In the genomic region with DNA sequence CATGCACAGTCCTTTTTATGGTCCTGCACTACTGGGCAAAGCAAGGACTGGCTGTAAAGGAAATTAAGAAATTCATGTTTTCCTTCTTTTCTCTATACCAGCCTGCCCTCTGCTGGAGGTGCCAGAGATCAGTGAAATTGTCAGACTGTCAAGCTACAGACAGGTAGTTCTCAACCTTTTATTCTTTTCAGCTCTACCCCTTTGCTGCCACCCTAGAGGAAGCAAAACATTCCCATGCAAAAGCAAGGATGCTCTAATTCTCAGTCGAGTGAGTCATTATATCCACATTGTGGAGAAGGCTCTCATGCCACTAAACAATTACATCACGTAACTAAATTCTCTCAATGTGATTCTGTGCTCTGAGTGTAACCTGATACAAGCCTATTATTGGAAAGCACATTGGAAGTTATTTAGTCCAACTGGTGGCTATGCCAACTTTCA, we compare ENCODE assay signal across 8 cellular contexts. TPM values are rescaled to one million over a fixed set of nuclear protein-coding genes. Genes with fewer than 3 reads are reported as not detected.
A peak's percentile ranks its signal among the peaks of the same experiment; 100 is the strongest.
DNase-seq lines count a peak whose midpoint lies in the region; ATAC-seq, FAIRE-seq and TF ChIP-seq lines count a peak whose summit lies in the region.

No MANE protein-coding gene starts in this region.

- peaks cover 42% of the 10 kb centered on the region for H3K27me3 Mint-ChIP-seq in activated naive CD4-positive, alpha-beta T cell treated with anti-CD3 and anti-CD28 coated beads, Interleukin-2, amount 10 ng/mL, durations not matched to agents 7 days and 5 days

- no peak overlapping the region for H3K27ac Mint-ChIP-seq in activated naive CD4-positive, alpha-beta T cell treated with anti-CD3 and anti-CD28 coated beads, Interleukin-2, amount 10 ng/mL, durations not matched to agents 7 days and 5 days

- no peak overlapping the region for H3K4me3 Mint-ChIP-seq in activated naive CD4-positive, alpha-beta T cell treated with anti-CD3 and anti-CD28 coated beads, Interleukin-2, amount 10 ng/mL, durations not matched to agents 7 days and 5 days

- H3K27ac ChIP-seq in HL-60 (replicated peaks) (no peak overlapping the region), heart left ventricle (peak overlapping the region in 9 of 12 donors; percentile 24 to 65 (median 53)), spleen (no peak overlapping the region)

- ATAC-seq in heart left ventricle (peak; percentile 78 to 84 (median 82)), GM21619 (IDR thresholded peaks at IDR 0.05; ENCODE audit: unreplicated experiment) (no peak), HG02588 (IDR thresholded peaks at IDR 0.05; ENCODE audit: unreplicated experiment) (no peak)

- H3K9me3 ChIP-seq in heart left ventricle (no peaks in the 10 kb centered on the region), spleen (no peaks in the 10 kb centered on the region)

- peak; percentile 63 for FAIRE-seq in D721Med (lab: Jason Lieb, UNC)

- intact Hi-C loops in heart left ventricle (cut with DNase I) = loop anchor here in 2 of 10 donors (2.0 to 10.0 kb wide), 2 partner anchors 116 to 546 kb away; no protein-coding TSS in a partner anchor
- intact Hi-C loops in spleen (cut with DNase I; ENCODE audit: low total_unique reads) = no loop called here

- 26 to 28% (median 27%) methylated on average over 2 of the region's 2 CpGs for WGBS in heart left ventricle, 4 donors
- WGBS in spleen, 5 donors = 48 to 61% (median 51%) methylated on average over 2 of the region's 2 CpGs

- H3K36me3 ChIP-seq in heart left ventricle = no peaks in the 10 kb centered on the region
- H3K36me3 ChIP-seq in spleen = no peaks in the 10 kb centered on the region

- H3K4me3 ChIP-seq in HL-60 (replicated peaks; ENCODE audit: insufficient read depth, low read length) = no peak overlapping the region
- H3K4me3 ChIP-seq in heart left ventricle = no peak overlapping the region
- H3K4me3 ChIP-seq in spleen = no peak overlapping the region

- no peaks in the 10 kb centered on the region for H3K4me1 Mint-ChIP-seq in activated naive CD4-positive, alpha-beta T cell treated with anti-CD3 and anti-CD28 coated beads, Interleukin-2, amount 10 ng/mL, durations not matched to agents 7 days and 5 days

- H3K4me1 ChIP-seq in heart left ventricle (peaks cover 0 to 18% (median 3%) of the 10 kb centered on the region in 12 donors), spleen (no peaks in the 10 kb centered on the region)

- H3K27me3 ChIP-seq in HL-60 (ENCODE audit: insufficient read depth, poor library complexity, severe bottlenecking) (no peaks in the 10 kb centered on the region), heart left ventricle (peaks cover 0 to 6% (median 0%) of the 10 kb centered on the region in 9 donors), spleen (replicated peaks in 1 of 7) (peaks cover 0 to 18% (median 0%) of the 10 kb centered on the region in 7 donors)

- no peak for TF ChIP-seq POLR2A in heart left ventricle (IDR thresholded peaks at IDR 0.05)
- no peak for TF ChIP-seq POLR2A in spleen (IDR thresholded peaks at IDR 0.05)

- H3K36me3 Mint-ChIP-seq in activated naive CD4-positive, alpha-beta T cell treated with anti-CD3 and anti-CD28 coated beads, Interleukin-2, amount 10 ng/mL, durations not matched to agents 7 days and 5 days = no peaks in the 10 kb centered on the region

- H3K9me3 Mint-ChIP-seq in activated naive CD4-positive, alpha-beta T cell treated with anti-CD3 and anti-CD28 coated beads, Interleukin-2, amount 10 ng/mL, durations not matched to agents 7 days and 5 days = no peaks in the 10 kb centered on the region

- TF ChIP-seq CTCF in D721Med (IDR thresholded peaks at IDR 0.05; ENCODE audit: insufficient read depth, missing control alignments) = peak; percentile 85
- TF ChIP-seq CTCF in HL-60 (IDR thresholded peaks at IDR 0.05; ENCODE audit: insufficient read depth, low read length) = peak; percentile 69
- peak; percentile 34 to 74 (median 56) for TF ChIP-seq CTCF in heart left ventricle (IDR thresholded peaks at IDR 0.05)
- TF ChIP-seq CTCF in spleen (IDR thresholded peaks at IDR 0.05 in 8 of 11, conservative IDR thresholded peaks at IDR 0.05 in 3 of 11) = peak in 9 of 11 experiments; percentile 13 to 53 (median 36)

- DNase-seq in D721Med (ENCODE audit: insufficient read length, low spot score) (peak; percentile 24), HL-60 (ENCODE audit: low read depth in 1 of 2, low spot score in 1 of 2) (peak in 1 of 2 experiments; percentile 51), NCI-H82 (lab: John Stamatoyannopoulos, UW) (peak; percentile 64), heart left ventricle (peak in 1 of 5 donors; percentile 35), spleen (no peak)
- peak; percentile 58 for DNase-seq in activated naive CD4-positive, alpha-beta T cell treated with anti-CD3 and anti-CD28 coated beads, Interleukin-2, amount 10 ng/mL, durations not matched to agents 7 days and 5 days

- CTCF ChIA-PET in activated naive CD4-positive, alpha-beta T cell treated with anti-CD3 and anti-CD28 coated beads, Interleukin-2, amount 10 ng/mL, durations not matched to agents 7 days and 5 days (lab: Charles Lee) = interaction anchor here (0.7 to 1.6 kb wide), 12 partner anchors 9 to 538 kb away, joined by 3 to 8 read pairs (median 4); no protein-coding TSS in a partner anchor

RNA-seq across cellular contexts. Expression of a gene that starts 25.0 kb away (rescaled TPM):
- 10 to 100 TPM in 6 of 9 donors, 1 to 10 TPM in 3; 3.5 to 21.2 (median 11.0) TPM for total RNA-seq in heart left ventricle
- polyA plus RNA-seq in heart left ventricle = 1 to 10 TPM; 1.3 to 2.9 TPM
- total RNA-seq in spleen = 10 to 100 TPM in 1 of 7 donors, 1 to 10 TPM in 6; 1.5 to 11.0 (median 2.6) TPM
- polyA plus RNA-seq in spleen = under 1 TPM; 0.52 to 0.86 (median 0.80) TPM

Comparison
In these comparisons a context has a peak if more than half of its experiments do, and no peak if none do; other contexts are left out.
1. H3K27ac ChIP-seq: peak in heart left ventricle (9 of 12); none in HL-60 (single experiment) and spleen (0 of 8).
2. ATAC-seq: peak in heart left ventricle (4 of 4); none in GM21619 (single experiment) and HG02588 (single experiment).
3. Peak in every context shown above with its lines, with median percentiles within 50 percentile points of each other: CTCF ChIP-seq.